ENCODE assay signal across 16 cellular contexts in genomic region chr11:70882716-70883085, GRCh38.
DNase-seq lines count a peak whose midpoint lies in the region; ATAC-seq, FAIRE-seq and TF ChIP-seq lines count a peak whose summit lies in the region.
"Had no signal": no experiment of that assay in that cellular context is flagged by ENCODE, and none has a peak within 500 bp of the region (broad histone marks: within the 10 kb centered on the region; RNA-seq: fewer than 3 reads in every experiment).

No MANE protein-coding gene starts in this region.

- H3K4me3 ChIP-seq in heart left ventricle = no peak overlapping the region
- H3K4me3 ChIP-seq in H1 (ENCODE audit: extremely low read depth in 1 of 4, insufficient read depth in 2 of 4, low read depth in 3 of 4, low read length in 4 of 4) = no peak overlapping the region
- no peak overlapping the region for H3K4me3 ChIP-seq in neuronal stem cell (ENCODE audit: low read length in 2 of 2)
- H3K4me3 ChIP-seq: GM23248 had no signal

- H2BK20ac ChIP-seq in H1 (ENCODE audit: low read length) = no peak overlapping the region

- H3K27me3 ChIP-seq in heart left ventricle = peaks cover 0 to 31% (median 0%) of the 10 kb centered on the region in 9 donors
- H3K27me3 ChIP-seq in H1 (replicated peaks in 1 of 4; ENCODE audit: control insufficient read depth in 3 of 4, extremely low read depth in 1 of 4, insufficient read depth in 3 of 4, low read length in 3 of 4) = no peaks in the 10 kb centered on the region
- no peaks in the 10 kb centered on the region for H3K27me3 ChIP-seq in neuronal stem cell (ENCODE audit: control insufficient read depth in 3 of 3, insufficient read depth in 3 of 3, low read depth in 1 of 3, low read length in 3 of 3)

- H3K79me1 ChIP-seq in H1 (ENCODE audit: low read depth, low read length) (no peaks in the 10 kb centered on the region; the same call in 1 of the 2 replicates), neuronal stem cell (ENCODE audit: low read depth, low read length) (peaks cover 2% of the 10 kb centered on the region)

- no peak for FAIRE-seq in H1 (lab: Jason Lieb, UNC)
- FAIRE-seq: GM19239 had no signal

- H3K36me3 ChIP-seq in heart left ventricle = no peaks in the 10 kb centered on the region
- H3K36me3 ChIP-seq in H1 (ENCODE audit: control insufficient read depth in 2 of 4, insufficient read depth in 4 of 4, low read length in 3 of 4) = no peaks in the 10 kb centered on the region
- H3K36me3 ChIP-seq in neuronal stem cell (replicated peaks in 1 of 2; ENCODE audit: control insufficient read depth in 2 of 2, insufficient read depth in 2 of 2, low read length in 2 of 2) = no peaks in the 10 kb centered on the region

- H2BK120ac ChIP-seq in H1 (replicated peaks; ENCODE audit: low read depth, low read length) = no peak overlapping the region
- H2BK120ac ChIP-seq in neuronal stem cell (ENCODE audit: low read depth, low read length) = peak overlapping the region; percentile 18

- ATAC-seq in Right ventricle myocardium superior (ENCODE audit: poor library complexity) (no peak), heart left ventricle (no peak), HG03354 (IDR thresholded peaks at IDR 0.05; ENCODE audit: poor library complexity, severe bottlenecking, unreplicated experiment) (no peak)

- no peak for TF ChIP-seq RAD21 in H1 (IDR thresholded peaks at IDR 0.05 in 1 of 2, conservative IDR thresholded peaks at IDR 0.05 in 1 of 2; ENCODE audit: low read depth in 2 of 2, low read length in 2 of 2)

- H4K91ac ChIP-seq in H1 (replicated peaks; ENCODE audit: insufficient read length, low read length) = no peak overlapping the region
- peak overlapping the region; percentile 75 for H4K91ac ChIP-seq in neuronal stem cell (ENCODE audit: low read depth, low read length, poor library complexity)

- H4K5ac ChIP-seq in H1 (ENCODE audit: insufficient read length, low read depth, low read length) = no peak overlapping the region

- H2AK5ac ChIP-seq in H1 (ENCODE audit: low read depth, low read length) (no peak overlapping the region), neuronal stem cell (ENCODE audit: low read depth, low read length) (peak overlapping the region; percentile 90)

- POLR2A ChIA-PET in H1 (lab: Charles Lee; ENCODE audit: partially characterized antibody) = interaction anchor here (1.9 kb wide), 1 partner anchor 11 kb away, joined by 4 read pairs; no protein-coding TSS in a partner anchor

- no peak overlapping the region for H4K8ac ChIP-seq in H1 (ENCODE audit: extremely low read depth, insufficient read depth, low read length)
- H4K8ac ChIP-seq in neuronal stem cell (ENCODE audit: low read depth, low read length) = no peak overlapping the region

- whole genome bisulfite sequencing in heart left ventricle, 4 donors = 75 to 86% (median 80%) methylated on average over 7 to 9 of the region's 9 CpGs
- 87% methylated on average over 9 of the region's 9 CpGs; no CpG with 5 or more reads in 1 of the 2 experiments for WGBS in H1 (ENCODE audit: extremely low coverage in 1 of 2, insufficient coverage in 1 of 2, insufficient read length in 1 of 2, insufficient replicate concordance in 2 of 2, low coverage in 1 of 2, low lambda C conversion rate in 2 of 2, missing lambda C conversion rate in 1 of 2), 2 experiments
- WGBS in neuronal stem cell (ENCODE audit: extremely low coverage in 2 of 2, insufficient read length in 2 of 2, insufficient replicate concordance in 1 of 2), 2 donors = no CpG with 5 or more reads among the region's 9 CpGs

- H3K4ac ChIP-seq in H1 (replicated peaks; ENCODE audit: insufficient read length, low read depth, low read length) = no peak overlapping the region
- H3K4ac ChIP-seq in neuronal stem cell (ENCODE audit: low read length) = no peak overlapping the region

- peak in 2 of 3 experiments; percentile 43 to 64 for DNase-seq in NCI-H1417 (lab: John Stamatoyannopoulos, UW)
- DNase-seq in NCI-H1417 treated with DMSO at 0.1 percent for 48 hours (lab: John Stamatoyannopoulos, UW) = no peak
- DNase-seq in Right ventricle myocardium superior = peak; percentile 31
- DNase-seq in heart left ventricle = no peak
- no peak for DNase-seq in H1 (ENCODE audit: low read depth in 1 of 2, low spot score in 2 of 2)
- DNase-seq in neuronal stem cell (ENCODE audit: low spot score) = no peak
- DNase-seq in DMS53 treated with DMSO at 0.1 percent for 48 hours (lab: John Stamatoyannopoulos, UW; ENCODE audit: unreplicated experiment) = no peak
- DNase-seq: Caco-2; CD8-positive, alpha-beta memory T cell; GF-D8; GM23248; H7 had no signal

- H3K27ac ChIP-seq in heart left ventricle (no peak overlapping the region), H1 (ENCODE audit: low read depth, low read length) (no peak overlapping the region; the same call in 1 of the 2 replicates), neuronal stem cell (replicated peaks; ENCODE audit: low read length) (no peak overlapping the region)
- H3K27ac ChIP-seq: 22Rv1, GM23248, HL-60 had no signal

- CTCF ChIA-PET in H1 (lab: Charles Lee; ENCODE audit: partially characterized antibody) = interaction anchor here (0.6 to 1.5 kb wide), 6 partner anchors 9 to 91 kb away, joined by 3 to 6 read pairs (median 3); no protein-coding TSS in a partner anchor

- 0 out of 2 replicates have a peak overlapping the region, but pooled peaks have one; percentile 35 for H2BK5ac ChIP-seq in H1 (ENCODE audit: low read depth, low read length)
- peak overlapping the region; percentile 62 for H2BK5ac ChIP-seq in neuronal stem cell (ENCODE audit: low read length)

- no peak for TF ChIP-seq EP300 in H1 (IDR thresholded peaks at IDR 0.05; ENCODE audit: borderline replicate concordance in 1 of 2, low read depth in 2 of 2, low read length in 2 of 2)

- H2AFZ ChIP-seq in H1 (ENCODE audit: low read length) (no peak overlapping the region), neuronal stem cell (ENCODE audit: low read length) (no peak overlapping the region)
- H2AFZ ChIP-seq: GM23248 had no signal

- H3K9me3 ChIP-seq in heart left ventricle (no peaks in the 10 kb centered on the region), H1 (ENCODE audit: insufficient read depth in 2 of 2, low read depth in 1 of 2, low read length in 1 of 2) (no peaks in the 10 kb centered on the region), neuronal stem cell (replicated peaks in 1 of 2; ENCODE audit: control insufficient read depth in 2 of 2, insufficient read depth in 1 of 2, low read depth in 1 of 2, low read length in 2 of 2) (no peaks in the 10 kb centered on the region)
- H3K9me3 ChIP-seq: Caco-2 had no signal

- H3K23me2 ChIP-seq in H1 (ENCODE audit: low read depth, low read length) = no peaks in the 10 kb centered on the region

- H3K14ac ChIP-seq in H1 (ENCODE audit: insufficient read length) = no peak overlapping the region
- no peak overlapping the region for H3K14ac ChIP-seq in neuronal stem cell (ENCODE audit: low read length)

- no peak overlapping the region for H3K4me2 ChIP-seq in H1 (ENCODE audit: insufficient read depth in 1 of 2, low read depth in 2 of 2, low read length in 2 of 2)
- no peak overlapping the region for H3K4me2 ChIP-seq in neuronal stem cell (ENCODE audit: insufficient read depth, low read length, poor library complexity, severe bottlenecking)

- intact Hi-C loops in Right ventricle myocardium superior (cut with DNase I) = no loop called here
- intact Hi-C loops in heart left ventricle (cut with DNase I) = no loop called here

- no peak overlapping the region for H3K56ac ChIP-seq in H1 (replicated peaks; ENCODE audit: insufficient read length, low read depth, low read length)

- peaks cover 0 to 5% (median 0%) of the 10 kb centered on the region in 12 donors for H3K4me1 ChIP-seq in heart left ventricle
- H3K4me1 ChIP-seq in H1 (replicated peaks in 1 of 4; ENCODE audit: control insufficient read depth in 3 of 4, insufficient read depth in 4 of 4, low read length in 3 of 4) = peaks cover 0 to 8% (median 5%) of the 10 kb centered on the region in 4 experiments; a peak in 3 of 7 replicates
- H3K4me1 ChIP-seq in neuronal stem cell (ENCODE audit: control insufficient read depth in 2 of 2, insufficient read depth in 1 of 2, low read depth in 1 of 2, low read length in 2 of 2) = peaks cover 22 to 32% of the 10 kb centered on the region in 2 donors
- H3K4me1 ChIP-seq: Caco-2 had no signal

- no peak overlapping the region for H3K23ac ChIP-seq in H1 (ENCODE audit: insufficient read length)
- peak overlapping the region; percentile 37 for H3K23ac ChIP-seq in neuronal stem cell (ENCODE audit: low read depth, low read length, poor library complexity)

- TF ChIP-seq POLR2A in heart left ventricle (IDR thresholded peaks at IDR 0.05) (no peak), H1 (IDR thresholded peaks at IDR 0.05; ENCODE audit: control extremely low read depth in 1 of 2, low read depth in 2 of 2, low read length in 2 of 2) (no peak)

- H2BK15ac ChIP-seq in H1 (ENCODE audit: low read length) (no peak overlapping the region), neuronal stem cell (ENCODE audit: low read length) (peak overlapping the region; percentile 99)

- H2BK12ac ChIP-seq in H1 (ENCODE audit: low read depth, low read length) = 0 out of 2 replicates have a peak overlapping the region, but pooled peaks have one; percentile 17
- peak overlapping the region; percentile 85 for H2BK12ac ChIP-seq in neuronal stem cell (ENCODE audit: low read length)

- TF ChIP-seq CTCF in heart left ventricle (IDR thresholded peaks at IDR 0.05) = no peak
- no peak for TF ChIP-seq CTCF in H1 (IDR thresholded peaks at IDR 0.05; ENCODE audit: control extremely low read depth in 1 of 3, insufficient read depth in 1 of 3, low read depth in 1 of 3, low read length in 3 of 3)

- H3K18ac ChIP-seq in H1 (ENCODE audit: extremely low read depth, low read length) = no peak overlapping the region; the same call in 1 of the 2 replicates
- H3K18ac ChIP-seq in neuronal stem cell (ENCODE audit: low read length) = peak overlapping the region; percentile 80

- H3K9ac ChIP-seq in H1 (replicated peaks in 1 of 4; ENCODE audit: extremely low read depth in 1 of 4, low read depth in 3 of 4, low read length in 3 of 4) (no peak overlapping the region), neuronal stem cell (ENCODE audit: low read depth, low read length, poor library complexity) (peak overlapping the region; percentile 68)
- H3K9ac ChIP-seq: GM23248 had no signal

- no peaks in the 10 kb centered on the region; a peak in 1 of 4 replicates for H3K79me2 ChIP-seq in H1 (ENCODE audit: control insufficient read depth in 1 of 2, insufficient read depth in 2 of 2, low read length in 2 of 2)

- peaks cover 5 to 9% of the 10 kb centered on the region in 2 experiments for H4K20me1 ChIP-seq in H1 (replicated peaks in 1 of 2; ENCODE audit: control insufficient read depth in 1 of 2, insufficient read depth in 2 of 2, low read length in 2 of 2)

TF ChIP-seq in H1, 55 proteins besides CTCF, POLR2A, EP300 and RAD21:
- TF ChIP-seq CEBPB (IDR thresholded peaks at IDR 0.05; ENCODE audit: low read depth, low read length) = no peak
- TF ChIP-seq ZNF274 (IDR thresholded peaks at IDR 0.05; ENCODE audit: borderline replicate concordance, extremely low read depth, low read length) = no peak
- TF ChIP-seq KDM1A (IDR thresholded peaks at IDR 0.05; ENCODE audit: borderline replicate concordance, low read length) = no peak

Comparison
In these comparisons a context has a peak if more than half of its experiments do, and no peak if none do; other contexts are left out.
1. DNase-seq: peak in NCI-H1417 (2 of 3) and Right ventricle myocardium superior (single experiment); none in NCI-H1417 treated with DMSO at 0.1 percent for 48 hours (single experiment), heart left ventricle (0 of 5), H1 (0 of 2), neuronal stem cell (single experiment) and DMS53 treated with DMSO at 0.1 percent for 48 hours (single experiment).